ENCODE assay signal across 1 cellular context in genomic region chr6:73409395-73409794, GRCh38.
TF ChIP-seq lines count a peak whose summit lies in the region.

No MANE protein-coding gene starts in this region.

TF ChIP-seq in K562, 482 proteins besides CTCF, POLR2A, EP300 and RAD21:
- TF ChIP-seq NFE2 (IDR thresholded peaks at IDR 0.05; ENCODE audit: low read depth): 0 out of 2 replicates have a peak, but pooled peaks have one; percentile 3
- peak; percentile 26; the same call in 1 of the 2 replicates for TF ChIP-seq C11orf30 (IDR thresholded peaks at IDR 0.05; ENCODE audit: low read depth)
- no peak for TF ChIP-seq CBFA2T3 (IDR thresholded peaks at IDR 0.05)
- TF ChIP-seq CREBBP (IDR thresholded peaks at IDR 0.05; ENCODE audit: low read depth, low read length): no peak
TF ChIP-seq in K562: peak in this region for 2.
